In genomic region chr1:155013632-155014031, GRCh38 we compare ENCODE assay signal across 13 cellular contexts. TPM values are rescaled to one million over a fixed set of nuclear protein-coding genes. Genes with fewer than 3 reads are reported as not detected.
DNase-seq lines count a peak whose midpoint lies in the region; ATAC-seq, FAIRE-seq and TF ChIP-seq lines count a peak whose summit lies in the region.
"Had no signal": no experiment of that assay in that cellular context is flagged by ENCODE, and none has a peak within 500 bp of the region (broad histone marks: within the 10 kb centered on the region; RNA-seq: fewer than 3 reads in every experiment).

No MANE protein-coding gene starts in this region.

- TF ChIP-seq CTCF in WERI-Rb-1 (IDR thresholded peaks at IDR 0.05; ENCODE audit: low read depth, low read length) = no peak

- H3K27me3 ChIP-seq in WERI-Rb-1 (ENCODE audit: insufficient read depth, low read depth, severe bottlenecking) (no peaks in the 10 kb centered on the region), esophagus (ENCODE audit: control insufficient read depth in 1 of 2, insufficient read depth in 2 of 2, low read length in 2 of 2) (no peaks in the 10 kb centered on the region), stomach smooth muscle (ENCODE audit: control insufficient read depth in 1 of 2, insufficient read depth in 2 of 2, low read length in 2 of 2) (no peaks in the 10 kb centered on the region)

- H3K9me3 ChIP-seq in WERI-Rb-1 (ENCODE audit: severe bottlenecking) = no peaks in the 10 kb centered on the region
- H3K9me3 ChIP-seq in esophagus (ENCODE audit: control insufficient read depth in 2 of 2, insufficient read depth in 1 of 2, low read depth in 1 of 2, low read length in 1 of 2) = no peaks in the 10 kb centered on the region
- H3K9me3 ChIP-seq in stomach smooth muscle (ENCODE audit: control insufficient read depth in 2 of 2, low read length in 2 of 2) = no peaks in the 10 kb centered on the region
- H3K9me3 ChIP-seq: HAP-1 had no signal

- DNase-seq in activated CD8-positive, alpha-beta memory T cell treated with anti-CD3 and anti-CD28 coated beads, Interleukin-2, amount 50 U/mL, for 48 hours = peak; percentile 50
- DNase-seq in activated CD8-positive, alpha-beta memory T cell treated with anti-CD3 and anti-CD28 coated beads for 24 hours = no peak
- DNase-seq in WERI-Rb-1 (peak; percentile 30), GM19239 (ENCODE audit: insufficient read length, low spot score) (no peak)
- DNase-seq: cortex of kidney, head of caudate nucleus, Kasumi-1, SHP77 had no signal

- H3K27ac ChIP-seq in WERI-Rb-1 (peak overlapping the region; percentile 86), esophagus (ENCODE audit: low read depth in 2 of 2, low read length in 1 of 2) (peak overlapping the region; percentile 98), stomach smooth muscle (ENCODE audit: low read length) (peak overlapping the region; percentile 18)

- H3K4me3 ChIP-seq in WERI-Rb-1 (ENCODE audit: low read depth, low read length) (no peak overlapping the region), esophagus (ENCODE audit: low read depth in 1 of 2, low read length in 2 of 2) (no peak overlapping the region), stomach smooth muscle (ENCODE audit: low read length in 2 of 2) (no peak overlapping the region)
- H3K4me3 ChIP-seq: HAP-1 had no signal

- WGBS in esophagus, 2 donors = 37 to 44% methylated on average over 8 of the region's 8 CpGs

- no peak for FAIRE-seq in GM19239 (lab: Jason Lieb, UNC)

- peaks cover 32% of the 10 kb centered on the region for H3K36me3 ChIP-seq in WERI-Rb-1
- H3K36me3 ChIP-seq in esophagus (ENCODE audit: control insufficient read depth in 2 of 2, insufficient read depth in 2 of 2, low read length in 1 of 2) = peaks cover 8 to 38% of the 10 kb centered on the region in 2 donors
- no peaks in the 10 kb centered on the region for H3K36me3 ChIP-seq in stomach smooth muscle (ENCODE audit: control insufficient read depth in 2 of 2, insufficient read depth in 2 of 2, low read length in 2 of 2)

- peaks cover 22 to 55% of the 10 kb centered on the region in 2 donors for H3K4me1 ChIP-seq in esophagus (ENCODE audit: control insufficient read depth in 2 of 2, insufficient read depth in 2 of 2, low read length in 1 of 2)
- peaks cover 37% of the 10 kb centered on the region for H3K4me1 ChIP-seq in stomach smooth muscle (ENCODE audit: control insufficient read depth, insufficient read depth, low read length)

- ATAC-seq in GM21786 (IDR thresholded peaks at IDR 0.05; ENCODE audit: unreplicated experiment) = no peak
- no peak for ATAC-seq in GM21737 (IDR thresholded peaks at IDR 0.05; ENCODE audit: unreplicated experiment)

- H3K9ac ChIP-seq in stomach smooth muscle (ENCODE audit: low read length in 2 of 2) = no peak overlapping the region

RNA-seq across cellular contexts. Expression of gene ZBTB7B, which starts 11.0 kb away (rescaled TPM):
- 10 to 100 TPM; 71.7 to 95.8 TPM for polyA plus RNA-seq in esophagus

RNA-seq across cellular contexts. Expression of gene DCST2, which starts 19.9 kb away (rescaled TPM):
- 10 to 100 TPM in 1 of 2 donors, 1 to 10 TPM in 1; 1.7 to 10.1 TPM for polyA plus RNA-seq in esophagus

RNA-seq across cellular contexts. Expression of gene DCST1, which starts 20.0 kb away (rescaled TPM):
- polyA plus RNA-seq in esophagus = under 1 TPM; 0.14 to 0.29 TPM

RNA-seq across cellular contexts. Expression of gene LENEP, which starts 20.2 kb away (rescaled TPM):
- under 1 TPM in 1 of 2 donors, not detected in 1; 0.22 TPM for polyA plus RNA-seq in esophagus

RNA-seq across cellular contexts. Expression of gene FLAD1, which starts 30.5 kb away (rescaled TPM):
- 10 to 100 TPM; 27.1 TPM for polyA plus RNA-seq in esophagus

Comparison
In these comparisons a context has a peak if more than half of its experiments do, and no peak if none do; other contexts are left out.
1. DNase-seq: peak in activated CD8-positive, alpha-beta memory T cell treated with anti-CD3 and anti-CD28 coated beads, Interleukin-2, amount 50 U/mL, for 48 hours (single experiment) and WERI-Rb-1 (single experiment); none in activated CD8-positive, alpha-beta memory T cell treated with anti-CD3 and anti-CD28 coated beads for 24 hours (single experiment) and GM19239 (single experiment).
2. H3K27ac ChIP-seq: peak in every context shown above with its lines; median percentile 98 in esophagus; 86 in WERI-Rb-1; 18 in stomach smooth muscle.